Comparison of ENCODE assay signal across 8 cellular contexts in genomic region chr20:46688151-46689081, GRCh38. TPM values are rescaled to one million over a fixed set of nuclear protein-coding genes. Genes with fewer than 3 reads are reported as not detected.
DNase-seq lines count a peak whose midpoint lies in the region; ATAC-seq and TF ChIP-seq lines count a peak whose summit lies in the region.

No MANE protein-coding gene starts in this region.

- H3K9me2 ChIP-seq in SU-DHL-6 (replicated peaks; ENCODE audit: insufficient read depth, low read length), result no peaks in the 10 kb centered on the region

- H4K20me1 ChIP-seq in SU-DHL-6 (ENCODE audit: low read depth, low read length), result peaks cover 7% of the 10 kb centered on the region; the same call in 1 of the 2 replicates

- H3K4me3 ChIP-seq in left ventricle myocardium inferior (peak overlapping the region; percentile 91), SU-DHL-6 (ENCODE audit: insufficient read depth, low read length, poor library complexity, severe bottlenecking) (peak overlapping the region; percentile 79)

- peak overlapping the region; percentile 82 for H3K9ac ChIP-seq in SU-DHL-6 (ENCODE audit: low read length)

- DNase-seq in left ventricle myocardium inferior (no peak), cardiac septum (ENCODE audit: low spot score) (no peak), fibroblast of gingiva (ENCODE audit: low read depth) (peak; percentile 50), pons (ENCODE audit: low spot score) (peak; percentile 42), cerebellar nuclear complex (lab: John Stamatoyannopoulos, UW) (no peak)
- no peak for DNase-seq in central memory CD4-positive, alpha-beta T cell

- H3F3A ChIP-seq in SU-DHL-6 (ENCODE audit: insufficient read depth), result no peaks in the 10 kb centered on the region

- peak overlapping the region; percentile 85 for H3K4me2 ChIP-seq in SU-DHL-6 (ENCODE audit: low read depth, low read length, poor library complexity, severe bottlenecking)

- peak overlapping the region; percentile 96 for H3K27ac ChIP-seq in left ventricle myocardium inferior (replicated peaks)
- peak overlapping the region; percentile 60 for H3K27ac ChIP-seq in SU-DHL-6 (ENCODE audit: low read depth, low read length)

- no peak for TF ChIP-seq CTCF in left ventricle myocardium inferior (IDR thresholded peaks at IDR 0.05; ENCODE audit: borderline replicate concordance)
- no peak for TF ChIP-seq CTCF in SU-DHL-6 (IDR thresholded peaks at IDR 0.05; ENCODE audit: insufficient read depth, low read length, poor library complexity, severe bottlenecking)

- H3K36me3 ChIP-seq in left ventricle myocardium inferior (peaks cover 9% of the 10 kb centered on the region), SU-DHL-6 (ENCODE audit: low read length) (peaks cover 20% of the 10 kb centered on the region)

- ATAC-seq in HG03460 (IDR thresholded peaks at IDR 0.05; ENCODE audit: unreplicated experiment), result no peak

- no peaks in the 10 kb centered on the region for H3K27me3 ChIP-seq in left ventricle myocardium inferior (ENCODE audit: low read depth)
- no peaks in the 10 kb centered on the region for H3K27me3 ChIP-seq in SU-DHL-6 (ENCODE audit: low read length)

- H3K9me3 ChIP-seq in left ventricle myocardium inferior (replicated peaks), result no peaks in the 10 kb centered on the region
- H3K9me3 ChIP-seq in SU-DHL-6 (ENCODE audit: insufficient read depth, low read length), result no peaks in the 10 kb centered on the region

- peaks cover 50% of the 10 kb centered on the region for H3K4me1 ChIP-seq in left ventricle myocardium inferior

- intact Hi-C loops in left ventricle myocardium inferior (cut with micrococcal nuclease), result loop anchor here (10.0 kb wide), 1 partner anchor 164 kb away; no protein-coding TSS in a partner anchor
- intact Hi-C loops in cardiac septum (cut with DNase I), result loop anchor here (5.0 kb wide), 1 partner anchor 126 kb away; no protein-coding TSS in a partner anchor

- H2AFZ ChIP-seq in SU-DHL-6 (ENCODE audit: low read depth, low read length, severe bottlenecking), result peak overlapping the region; percentile 61

- H3K79me2 ChIP-seq in SU-DHL-6 (ENCODE audit: insufficient read depth, low read length), result peaks cover 48% of the 10 kb centered on the region

RNA-seq across cellular contexts. Expression of gene TP53RK, which starts 0.8 kb away (rescaled TPM):
- 6.0 TPM for total RNA-seq in left ventricle myocardium inferior
- 6.4 TPM for total RNA-seq in cardiac septum

RNA-seq across cellular contexts. Expression of gene SLC2A10, which starts 21.0 kb away (rescaled TPM):
- total RNA-seq in left ventricle myocardium inferior, result 2.8 TPM
- 2.7 TPM for total RNA-seq in cardiac septum

RNA-seq across cellular contexts. Expression of gene SLC13A3, which starts 37.2 kb away (rescaled TPM):
- total RNA-seq in left ventricle myocardium inferior (0.30 TPM), cardiac septum (0.57 TPM)

Comparison
In these comparisons a context has a peak if more than half of its experiments do, and no peak if none do; other contexts are left out.
1. DNase-seq: peak in fibroblast of gingiva (single experiment) and pons (single experiment); none in left ventricle myocardium inferior (single experiment), cardiac septum (single experiment), central memory CD4-positive, alpha-beta T cell (single experiment) and cerebellar nuclear complex (0 of 2).